In genomic region chr5:179142434-179143198, GRCh38 we compare ENCODE assay signal across 8 cellular contexts.
A peak's percentile ranks its signal among the peaks of the same experiment; 100 is the strongest.
DNase-seq lines count a peak whose midpoint lies in the region; ATAC-seq and TF ChIP-seq lines count a peak whose summit lies in the region.

No MANE protein-coding gene starts in this region.

- peak; percentile 12 for DNase-seq in KBM-7
- DNase-seq in astrocyte of the hippocampus (ENCODE audit: low read depth, low spot score) = peak; percentile 26
- no peak for DNase-seq in mesothelial cell of epicardium (ENCODE audit: low spot score in 2 of 2, unreplicated experiment in 2 of 2)
- no peak for DNase-seq in upper lobe of right lung
- no peak for DNase-seq in ascending aorta (ENCODE audit: low spot score in 2 of 2)
- DNase-seq in NCI-H1417 (lab: John Stamatoyannopoulos, UW) = no peak
- no peak for DNase-seq in DMS79 treated with DMSO at 0.1 percent for 48 hours (lab: John Stamatoyannopoulos, UW)

- H3K9me3 Mint-ChIP-seq in mesothelial cell of epicardium = peaks cover 4% of the 10 kb centered on the region

- peak overlapping the region in 8 of 11 experiments; percentile 12 to 69 (median 52); a peak in 17 of 22 replicates for H3K27ac ChIP-seq in BLaER1 treated with 17β-estradiol and CSF1 and Interleukin-3, amounts not matched to agents 10 nM and 100 nM
- H3K27ac ChIP-seq in upper lobe of right lung (no peak overlapping the region), ascending aorta (no peak overlapping the region)

- H3K36me3 ChIP-seq in BLaER1 treated with 17β-estradiol and CSF1 and Interleukin-3, amounts not matched to agents 10 nM and 100 nM = no peaks in the 10 kb centered on the region
- H3K36me3 ChIP-seq in upper lobe of right lung = no peaks in the 10 kb centered on the region
- H3K36me3 ChIP-seq in ascending aorta = no peaks in the 10 kb centered on the region

- in situ Hi-C loops in KBM-7 (cut with MboI; ENCODE audit: low pct_unique_long_range_greater_than_20kb, low sequenced_read_pairs) = no loop called here

- H3K4me1 Mint-ChIP-seq in mesothelial cell of epicardium = peaks cover 6% of the 10 kb centered on the region

- TF ChIP-seq CTCF in mesothelial cell of epicardium (IDR thresholded peaks at IDR 0.05; ENCODE audit: unreplicated experiment) (no peak), upper lobe of right lung (IDR thresholded peaks at IDR 0.05) (no peak), ascending aorta (IDR thresholded peaks at IDR 0.05) (no peak)

- intact Hi-C loops in upper lobe of right lung (cut with DNase I) = no loop called here
- intact Hi-C loops in ascending aorta (cut with DNase I) = no loop called here

- no peaks in the 10 kb centered on the region for H3K27me3 Mint-ChIP-seq in mesothelial cell of epicardium (ENCODE audit: low read depth)

- H3K4me2 ChIP-seq in BLaER1 treated with 17β-estradiol and CSF1 and Interleukin-3, amounts not matched to agents 10 nM and 100 nM = peak overlapping the region; percentile 54 to 77 (median 70)

- no peak overlapping the region for H3K4me3 ChIP-seq in BLaER1 treated with 17β-estradiol and CSF1 and Interleukin-3, amounts not matched to agents 10 nM and 100 nM
- H3K4me3 ChIP-seq in upper lobe of right lung (no peak overlapping the region), ascending aorta (no peak overlapping the region)

- no peak overlapping the region for H3K4me3 Mint-ChIP-seq in mesothelial cell of epicardium

- H4K20me1 ChIP-seq in BLaER1 treated with 17β-estradiol and CSF1 and Interleukin-3, amounts not matched to agents 10 nM and 100 nM = no peaks in the 10 kb centered on the region; a peak in 1 of 22 replicates

- no peaks in the 10 kb centered on the region for H3K36me3 Mint-ChIP-seq in mesothelial cell of epicardium

- H3K9me3 ChIP-seq in BLaER1 treated with 17β-estradiol and CSF1 and Interleukin-3, amounts not matched to agents 10 nM and 100 nM (replicated peaks in 1 of 11) = peaks cover 0 to 8% (median 0%) of the 10 kb centered on the region in 11 experiments; a peak in 2 of 22 replicates
- H3K9me3 ChIP-seq in upper lobe of right lung (no peaks in the 10 kb centered on the region), ascending aorta (no peaks in the 10 kb centered on the region)

- no peaks in the 10 kb centered on the region for H3K27me3 ChIP-seq in BLaER1 treated with 17β-estradiol and CSF1 and Interleukin-3, amounts not matched to agents 10 nM and 100 nM
- H3K27me3 ChIP-seq in upper lobe of right lung (no peaks in the 10 kb centered on the region), ascending aorta (no peaks in the 10 kb centered on the region)

- peaks cover 15 to 55% (median 44%) of the 10 kb centered on the region in 10 experiments for H3K4me1 ChIP-seq in BLaER1 treated with 17β-estradiol and CSF1 and Interleukin-3, amounts not matched to agents 10 nM and 100 nM
- no peaks in the 10 kb centered on the region for H3K4me1 ChIP-seq in upper lobe of right lung
- no peaks in the 10 kb centered on the region for H3K4me1 ChIP-seq in ascending aorta

- peak overlapping the region; percentile 2 for H3K27ac Mint-ChIP-seq in mesothelial cell of epicardium

- peak overlapping the region in 5 of 11 experiments; percentile 7 to 45 (median 25); a peak in 6 of 22 replicates for H3K9ac ChIP-seq in BLaER1 treated with 17β-estradiol and CSF1 and Interleukin-3, amounts not matched to agents 10 nM and 100 nM

- no peak for ATAC-seq in upper lobe of right lung

Comparison
In these comparisons a context has a peak if more than half of its experiments do, and no peak if none do; other contexts are left out.
1. H3K27ac ChIP-seq: peak in BLaER1 treated with 17β-estradiol and CSF1 and Interleukin-3, amounts not matched to agents 10 nM and 100 nM (8 of 11); none in upper lobe of right lung (single experiment) and ascending aorta (0 of 2).
2. DNase-seq: peak in KBM-7 (single experiment) and astrocyte of the hippocampus (single experiment); none in mesothelial cell of epicardium (0 of 2), upper lobe of right lung (single experiment), ascending aorta (0 of 2), NCI-H1417 (0 of 3) and DMS79 treated with DMSO at 0.1 percent for 48 hours (single experiment).